Comparison of ENCODE assay signal across 9 cellular contexts in the genomic region with DNA sequence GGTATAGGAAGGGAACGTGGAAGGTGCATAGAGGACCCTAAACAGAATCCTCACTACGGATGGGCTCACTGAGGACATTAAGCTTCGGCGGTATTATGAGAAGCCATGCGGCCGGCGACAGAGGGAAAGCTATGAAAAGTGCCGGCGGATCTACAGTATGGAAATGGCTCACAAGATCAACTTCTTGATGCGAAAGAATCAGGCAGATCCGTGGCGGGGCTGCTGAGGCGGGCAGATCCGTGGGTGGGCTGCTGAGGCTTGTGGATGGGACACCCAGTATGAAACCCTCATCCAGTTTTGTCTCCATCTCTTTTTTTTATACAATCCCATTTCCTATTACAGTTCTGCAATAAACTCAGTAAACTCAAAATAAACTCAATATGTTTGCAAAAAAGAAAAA.
"Had no signal": no experiment of that assay in that cellular context is flagged by ENCODE, and none has a peak within 500 bp of the region (broad histone marks: within the 10 kb centered on the region; RNA-seq: fewer than 3 reads in every experiment).

No MANE protein-coding gene starts in this region.

- H3K27ac Mint-ChIP-seq: IgD-negative memory B cell had no signal

- H3K9ac ChIP-seq: KMS-11 had no signal

- FAIRE-seq: HepG2, HTR-8/SVneo had no signal

- DNase-seq: IMR-90, Karpas-422, KBM-7, KG1 had no signal

- H3K4me1 Mint-ChIP-seq: IgD-negative memory B cell had no signal

- H3K36me3 Mint-ChIP-seq: IgD-negative memory B cell had no signal

- ATAC-seq: HepG2 had no signal

- H3K4me3 Mint-ChIP-seq: IgD-negative memory B cell had no signal

- H3K4me2 ChIP-seq: KMS-11 had no signal

- H3K9me3 Mint-ChIP-seq: IgD-negative memory B cell had no signal

- H3K27ac ChIP-seq: HL-60, KMS-11 had no signal
